ENCODE assay signal across 9 cellular contexts in genomic region chr1:229254910-229255541, GRCh38. TPM values are rescaled to one million over a fixed set of nuclear protein-coding genes. Genes with fewer than 3 reads are reported as not detected.
DNase-seq lines count a peak whose midpoint lies in the region; ATAC-seq and TF ChIP-seq lines count a peak whose summit lies in the region.
"Had no signal": no experiment of that assay in that cellular context is flagged by ENCODE, and none has a peak within 500 bp of the region (broad histone marks: within the 10 kb centered on the region; RNA-seq: fewer than 3 reads in every experiment).

No MANE protein-coding gene starts in this region.

- H3K27me3 Mint-ChIP-seq in activated CD8-positive, alpha-beta T cell treated with anti-CD3 and anti-CD28 coated beads for 36 hours = no peaks in the 10 kb centered on the region

- DNase-seq in NCI-H1105 treated with DMSO at 0.1 percent for 48 hours (lab: John Stamatoyannopoulos, UW) (peak; percentile 15), NCI-H1105 (lab: John Stamatoyannopoulos, UW) (no peak), MM.1S (peak; percentile 50), left colon (no peak), cerebellum (ENCODE audit: low spot score) (no peak)
- peak; percentile 42 for DNase-seq in activated CD8-positive, alpha-beta T cell treated with anti-CD3 and anti-CD28 coated beads for 36 hours

- CTCF ChIA-PET in activated CD8-positive, alpha-beta T cell treated with anti-CD3 and anti-CD28 coated beads for 36 hours (lab: Charles Lee) = interaction anchor here (0.9 to 6.9 kb wide), 20 partner anchors 11 to 591 kb away, joined by 3 to 100 read pairs (median 4); partner anchors contain the start of gene RHOU

- no peaks in the 10 kb centered on the region for H3K27me3 ChIP-seq in MM.1S (replicated peaks; ENCODE audit: insufficient read depth, low read length)
- H3K27me3 ChIP-seq: SJSA1 had no signal

- peak; percentile 51 for TF ChIP-seq CTCF in MM.1S (IDR thresholded peaks at IDR 0.05; ENCODE audit: low read length)
- no peak for TF ChIP-seq CTCF in activated CD8-positive, alpha-beta T cell treated with anti-CD3 and anti-CD28 coated beads for 36 hours (IDR thresholded peaks at IDR 0.05)

- no peaks in the 10 kb centered on the region for H3K36me3 Mint-ChIP-seq in activated CD8-positive, alpha-beta T cell treated with anti-CD3 and anti-CD28 coated beads for 36 hours (ENCODE audit: low read depth)

- no peak overlapping the region for H2AFZ ChIP-seq in MM.1S (ENCODE audit: low read length)

- no peaks in the 10 kb centered on the region for H4K20me1 ChIP-seq in MM.1S (ENCODE audit: insufficient read depth, low read length)

- no peaks in the 10 kb centered on the region for H3K9me3 Mint-ChIP-seq in activated CD8-positive, alpha-beta T cell treated with anti-CD3 and anti-CD28 coated beads for 36 hours

- peaks cover 14% of the 10 kb centered on the region for H3K4me1 ChIP-seq in MM.1S (ENCODE audit: low read length)

- H3K4me3 ChIP-seq in MM.1S (ENCODE audit: low read length) = no peak overlapping the region
- H3K4me3 ChIP-seq: SJSA1 had no signal

- POLR2A ChIA-PET in activated CD8-positive, alpha-beta T cell treated with anti-CD3 and anti-CD28 coated beads for 36 hours (lab: Charles Lee) = no interaction called here

- intact Hi-C loops in activated CD8-positive, alpha-beta T cell treated with anti-CD3 and anti-CD28 coated beads for 36 hours (cut with micrococcal nuclease) = loop anchor here (10.0 kb wide), 2 partner anchors 190 to 230 kb away; no protein-coding TSS in a partner anchor
- intact Hi-C loops in left colon (cut with DNase I, micrococcal nuclease) = loop anchor here (5.0 to 10.0 kb wide), 2 partner anchors 227 to 230 kb away; no protein-coding TSS in a partner anchor

- H3K27ac Mint-ChIP-seq in activated CD8-positive, alpha-beta T cell treated with anti-CD3 and anti-CD28 coated beads for 36 hours = no peak overlapping the region

- no peaks in the 10 kb centered on the region for H3K79me2 ChIP-seq in MM.1S (ENCODE audit: low read length)

- H3F3A ChIP-seq in MM.1S (ENCODE audit: insufficient read depth, low read length) = peaks cover 6% of the 10 kb centered on the region; the same call in 1 of the 2 replicates

- no peak overlapping the region for H3K4me2 ChIP-seq in MM.1S (ENCODE audit: low read depth, low read length)

- H3K4me1 Mint-ChIP-seq in activated CD8-positive, alpha-beta T cell treated with anti-CD3 and anti-CD28 coated beads for 36 hours (ENCODE audit: low read depth) = peaks cover 48% of the 10 kb centered on the region

- H3K9me2 ChIP-seq in MM.1S (replicated peaks; ENCODE audit: insufficient read depth, low read length) = no peaks in the 10 kb centered on the region

- no peak overlapping the region for H3K9ac ChIP-seq in MM.1S (ENCODE audit: low read length)

- peak; percentile 31 for ATAC-seq in activated CD8-positive, alpha-beta T cell treated with anti-CD3 and anti-CD28 coated beads for 36 hours
- peak; percentile 42 for ATAC-seq in left colon
- ATAC-seq in HG02970 (IDR thresholded peaks at IDR 0.05; ENCODE audit: low FRiP score, unreplicated experiment) = no peak
- no peak for ATAC-seq in HG02852 (IDR thresholded peaks at IDR 0.05; ENCODE audit: unreplicated experiment)

- no peaks in the 10 kb centered on the region for H3K36me3 ChIP-seq in MM.1S (replicated peaks; ENCODE audit: insufficient read depth, low read length)
- H3K36me3 ChIP-seq: SJSA1 had no signal

- no peaks in the 10 kb centered on the region for H3K9me3 ChIP-seq in MM.1S (replicated peaks; ENCODE audit: insufficient read depth, low read length)
- H3K9me3 ChIP-seq: SJSA1 had no signal

- no peak overlapping the region for H3K4me3 Mint-ChIP-seq in activated CD8-positive, alpha-beta T cell treated with anti-CD3 and anti-CD28 coated beads for 36 hours

- no peak overlapping the region for H3K27ac ChIP-seq in MM.1S (ENCODE audit: low read length)
- H3K27ac ChIP-seq: SJSA1 had no signal

RNA-seq across cellular contexts. Expression of gene RAB4A, which starts 15.9 kb away (rescaled TPM):
- total RNA-seq in activated CD8-positive, alpha-beta T cell treated with anti-CD3 and anti-CD28 coated beads for 36 hours = 10 to 100 TPM; 27.2 to 30.6 TPM
- total RNA-seq in left colon (10 to 100 TPM; 91.1 to 95.7 TPM), cerebellum (26.5 TPM)

Comparison
In these comparisons a context has a peak if more than half of its experiments do, and no peak if none do; other contexts are left out.
1. DNase-seq: peak in NCI-H1105 treated with DMSO at 0.1 percent for 48 hours (single experiment), MM.1S (single experiment) and activated CD8-positive, alpha-beta T cell treated with anti-CD3 and anti-CD28 coated beads for 36 hours (single experiment); none in NCI-H1105 (single experiment), left colon (0 of 2) and cerebellum (single experiment).
2. ATAC-seq: peak in activated CD8-positive, alpha-beta T cell treated with anti-CD3 and anti-CD28 coated beads for 36 hours (single experiment) and left colon (single experiment); none in HG02970 (single experiment) and HG02852 (single experiment).